ENCODE assay signal across 28 cellular contexts in the genomic region with DNA sequence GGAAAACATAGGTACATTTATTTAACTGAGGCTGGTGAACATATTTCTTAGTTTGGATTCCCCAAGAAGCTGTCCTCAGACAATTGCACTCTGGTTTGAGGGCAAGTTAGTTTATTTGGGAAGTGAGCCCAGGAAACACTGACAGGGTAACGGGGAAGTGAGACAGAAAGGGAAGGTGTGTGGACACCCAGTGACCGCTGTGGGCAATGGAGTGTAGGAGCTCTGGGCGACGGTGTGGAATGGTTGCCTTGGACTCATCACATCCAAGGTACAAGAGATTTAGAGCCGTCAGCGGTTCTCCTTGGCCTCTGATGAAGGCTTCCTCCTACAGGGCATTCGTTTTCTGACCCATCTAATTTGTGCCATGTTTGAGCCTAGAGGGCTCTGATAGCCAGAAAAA. TPM values are rescaled to one million over a fixed set of nuclear protein-coding genes. Genes with fewer than 3 reads are reported as not detected.
DNase-seq lines count a peak whose midpoint lies in the region; ATAC-seq, FAIRE-seq and TF ChIP-seq lines count a peak whose summit lies in the region.
"Had no signal": no experiment of that assay in that cellular context is flagged by ENCODE, and none has a peak within 500 bp of the region (broad histone marks: within the 10 kb centered on the region; RNA-seq: fewer than 3 reads in every experiment).

No MANE protein-coding gene starts in this region.

- TF ChIP-seq CTCF in right lobe of liver (IDR thresholded peaks at IDR 0.05) (no peak), HepG2 (CRISPR knock-in tag; IDR thresholded peaks at IDR 0.05) (no peak), spleen (IDR thresholded peaks at IDR 0.05 in 8 of 11, conservative IDR thresholded peaks at IDR 0.05 in 3 of 11) (no peak)

- no peaks in the 10 kb centered on the region for H3K27me3 ChIP-seq in right lobe of liver
- peaks cover 1 to 14% of the 10 kb centered on the region in 2 experiments; a peak in 4 of 5 replicates for H3K27me3 ChIP-seq in HepG2 (ENCODE audit: control insufficient read depth in 1 of 2, insufficient read depth in 2 of 2, low read length in 2 of 2)
- peaks cover 0 to 11% (median 0%) of the 10 kb centered on the region in 7 donors for H3K27me3 ChIP-seq in spleen (replicated peaks in 1 of 7)
- H3K27me3 ChIP-seq: BLaER1, SJCRH30 had no signal

- CTCF ChIA-PET in HepG2 (lab: Yijun Ruan, JAX; ENCODE audit: low intra/inter-chr PET ratio, low total read pairs) = no interaction called here

- H3K4me1 ChIP-seq in right lobe of liver = no peaks in the 10 kb centered on the region
- H3K4me1 ChIP-seq in HepG2 (ENCODE audit: insufficient read depth, low read length) = no peaks in the 10 kb centered on the region
- H3K4me1 ChIP-seq in spleen = peaks cover 0 to 73% (median 11%) of the 10 kb centered on the region in 6 donors
- H3K4me1 ChIP-seq: BLaER1, SJCRH30 had no signal

- no peaks in the 10 kb centered on the region for H4K20me1 ChIP-seq in HepG2 (ENCODE audit: insufficient read depth, low read length)
- H4K20me1 ChIP-seq: BLaER1 had no signal

- DNase-seq in right lobe of liver = no peak
- DNase-seq in HepG2 (ENCODE audit: low spot score) = no peak
- DNase-seq in globus pallidus (ENCODE audit: low spot score) = peak; percentile 6
- no peak for DNase-seq in spleen
- DNase-seq in SKM-1 (lab: John Stamatoyannopoulos, UW; ENCODE audit: unreplicated experiment) = no peak
- DNase-seq in HK-2 (ENCODE audit: unreplicated experiment) = no peak
- no peak for DNase-seq in HCEC 1CT
- DNase-seq: CD4-positive, alpha-beta T cell; COR-L47; DMS53; Karpas-422; NCI-H1092 treated with DMSO at 0.1 percent for 48 hours; NCI-H1436; NCI-H187; NCI-H2107; NCI-H446; NCI-H524 treated with DMSO at 0.1 percent for 48 hours; NCI-H774; SJCRH30 had no signal

- no peak for TF ChIP-seq RAD21 in HepG2 (CRISPR knock-in tag; IDR thresholded peaks at IDR 0.05)

- TF ChIP-seq EP300 in HepG2 (IDR thresholded peaks at IDR 0.05; ENCODE audit: low read depth in 2 of 2, low read length in 2 of 2) (no peak), HepG2 (CRISPR knock-in tag; IDR thresholded peaks at IDR 0.05; ENCODE audit: borderline replicate concordance) (no peak)

- POLR2A ChIA-PET in HepG2 (lab: Yijun Ruan, JAX) = no interaction called here

- H3K79me2 ChIP-seq in HepG2 (ENCODE audit: insufficient read depth, low read length) = no peaks in the 10 kb centered on the region

- intact Hi-C loops in right lobe of liver (cut with DNase I) (no loop called here), HepG2 (cut with micrococcal nuclease; ENCODE audit: unreplicated experiment) (no loop called here), spleen (cut with DNase I; ENCODE audit: low total_unique reads) (no loop called here)

- H2AFZ ChIP-seq in HepG2 (ENCODE audit: low read length) = no peak overlapping the region

- H3K4me2 ChIP-seq in HepG2 (ENCODE audit: low read depth, low read length) = no peak overlapping the region
- H3K4me2 ChIP-seq: BLaER1 had no signal

- H3K4me3 ChIP-seq in right lobe of liver = no peak overlapping the region
- no peak overlapping the region for H3K4me3 ChIP-seq in HepG2 (replicated peaks in 1 of 3; ENCODE audit: insufficient read depth in 1 of 3, low read depth in 2 of 3, low read length in 3 of 3)
- no peak overlapping the region for H3K4me3 ChIP-seq in spleen
- H3K4me3 ChIP-seq: BLaER1, SJCRH30 had no signal

- H3K27ac ChIP-seq in right lobe of liver (no peak overlapping the region), HepG2 (ENCODE audit: extremely low read length, insufficient read depth, low read length) (no peak overlapping the region), spleen (peak overlapping the region in 7 of 8 donors; percentile 11 to 82 (median 66))
- H3K27ac ChIP-seq: BLaER1, SJCRH30 had no signal

- in situ Hi-C loops in HepG2 (cut with HindIII; ENCODE audit: extremely low pct_ligation_motif_present, low pct_unique_long_range_greater_than_20kb) = no loop called here

- ATAC-seq in right lobe of liver (peak; percentile 22 to 37 (median 34)), HepG2 (no peak)
- ATAC-seq: HCT116, SK-N-SH treated with all-trans-retinoic acid at 6 μM for 48 hours had no signal

- no peaks in the 10 kb centered on the region for H3K36me3 ChIP-seq in right lobe of liver
- no peaks in the 10 kb centered on the region for H3K36me3 ChIP-seq in HepG2 (replicated peaks in 1 of 2; ENCODE audit: control insufficient read depth in 1 of 2, insufficient read depth in 2 of 2, low read length in 2 of 2)
- no peaks in the 10 kb centered on the region for H3K36me3 ChIP-seq in spleen
- H3K36me3 ChIP-seq: BLaER1, SJCRH30 had no signal

- no peak for FAIRE-seq in HepG2 (lab: Jason Lieb, UNC)
- FAIRE-seq: G401.6, GM12891, H1, RCC 7860 had no signal

- H3K9me3 ChIP-seq in right lobe of liver (no peaks in the 10 kb centered on the region), HepG2 (ENCODE audit: low read length) (no peaks in the 10 kb centered on the region), spleen (no peaks in the 10 kb centered on the region)
- H3K9me3 ChIP-seq: BLaER1, SJCRH30 had no signal

- BruUV-seq in HepG2 (replicated peaks; lab: Mats Ljungman, UMichigan) = no TSS peak

- TF ChIP-seq POLR2A in right lobe of liver (IDR thresholded peaks at IDR 0.05) = no peak
- TF ChIP-seq POLR2A in HepG2 (IDR thresholded peaks at IDR 0.05; ENCODE audit: insufficient read depth in 1 of 2, low read depth in 2 of 2, low read length in 2 of 2) = no peak
- TF ChIP-seq POLR2A in spleen (IDR thresholded peaks at IDR 0.05) = no peak

- H3K9ac ChIP-seq in HepG2 (ENCODE audit: insufficient read depth, low read depth, low read length) = no peak overlapping the region
- H3K9ac ChIP-seq: BLaER1 had no signal

- WGBS in right lobe of liver (ENCODE audit: insufficient coverage, low coverage, low lambda C conversion rate, missing lambda C conversion rate) = 62% methylated on average over 7 of the region's 7 CpGs
- WGBS in HepG2 (ENCODE audit: low lambda C conversion rate) = 16% methylated on average over 7 of the region's 7 CpGs
- WGBS in spleen, 5 donors = 63 to 73% (median 67%) methylated on average over 7 of the region's 7 CpGs

TF ChIP-seq in HepG2, 621 proteins besides CTCF, POLR2A, EP300 and RAD21:
- TF ChIP-seq JDP2 (CRISPR knock-in tag; IDR thresholded peaks at IDR 0.05; ENCODE audit: borderline replicate concordance) = no peak
- TF ChIP-seq ZNF34 (CRISPR knock-in tag; IDR thresholded peaks at IDR 0.05; ENCODE audit: borderline replicate concordance) = no peak
- no peak for TF ChIP-seq CREBL2 (CRISPR knock-in tag; IDR thresholded peaks at IDR 0.05; ENCODE audit: borderline replicate concordance)
- no peak for TF ChIP-seq ADNP (CRISPR knock-in tag; IDR thresholded peaks at IDR 0.05)
- no peak for TF ChIP-seq CREB1 (IDR thresholded peaks at IDR 0.05)
- TF ChIP-seq CREB1 (CRISPR knock-in tag; IDR thresholded peaks at IDR 0.05) = no peak
- TF ChIP-seq JUNB (CRISPR knock-in tag; IDR thresholded peaks at IDR 0.05; ENCODE audit: borderline replicate concordance) = no peak
- TF ChIP-seq SRF (IDR thresholded peaks at IDR 0.05; ENCODE audit: low read depth, low read length) = no peak
TF ChIP-seq in HepG2: peak in this region for 0.

RNA-seq across cellular contexts. Expression of gene MRC1, which starts 7.1 kb away (rescaled TPM):
- total RNA-seq in right lobe of liver (10 to 100 TPM in 5 of 6 experiments, 1 to 10 TPM in 1; 9.8 to 44.8 (median 34.0) TPM), HepG2 (2016; rRNA removed; fragmentation: Illumina TruSeq; extraction: Trizol) (not detected in 2 replicates), spleen (100 to 1,000 TPM in 6 of 7 donors, 10 to 100 TPM in 1; 88.8 to 370 (median 151) TPM)
- total RNA-seq in HepG2 (2016; cell fraction: cytosol; rRNA removed; fragmentation: Illumina TruSeq; extraction: Trizol; ENCODE audit: low read depth) = not detected in 2 replicates
- not detected in 2 replicates for total RNA-seq in HepG2 (2016; cell fraction: insoluble cytoplasmic fraction; rRNA removed; fragmentation: Illumina TruSeq; extraction: Trizol)
- total RNA-seq in HepG2 (2016; cell fraction: membrane; rRNA removed; fragmentation: Illumina TruSeq; extraction: Trizol) = not detected in 2 replicates
- not detected in 2 replicates for total RNA-seq in HepG2 (2016; cell fraction: nucleus; rRNA removed; fragmentation: Illumina TruSeq; extraction: Trizol)
- polyA plus RNA-seq in HepG2 (2011; rRNA removed) (not detected in 2 replicates), spleen (10 to 100 TPM in 2 of 3 donors, 1 to 10 TPM in 1; 9.9 to 20.9 (median 10.8) TPM)
- not detected in 2 replicates for polyA plus RNA-seq in HepG2 (2011; cell fraction: cytosol; rRNA removed)
- polyA plus RNA-seq in HepG2 (2011; cell fraction: nucleus; rRNA removed) = not detected in 2 replicates
- polyA plus RNA-seq in HepG2 (2012) = not detected in 2 replicates
- polyA plus RNA-seq in HepG2 (2016; cell fraction: cytosol; fragmentation: Illumina TruSeq; extraction: Trizol; ENCODE audit: low read depth) = not detected in 2 replicates
- not detected in 2 replicates for polyA plus RNA-seq in HepG2 (2016; cell fraction: insoluble cytoplasmic fraction; fragmentation: Illumina TruSeq; extraction: Trizol; ENCODE audit: low read depth)
- polyA plus RNA-seq in HepG2 (2016; cell fraction: membrane; fragmentation: Illumina TruSeq; extraction: Trizol; ENCODE audit: low read depth) = not detected in 2 replicates
- not detected in 2 replicates for polyA plus RNA-seq in HepG2 (2016; cell fraction: nucleus; fragmentation: Illumina TruSeq; extraction: Trizol; ENCODE audit: insufficient read depth, low read depth)
- not detected in 2 replicates for polyA minus RNA-seq in HepG2 (2011; rRNA and poly(A)+ RNA removed; ENCODE audit: low replicate concordance)
- not detected in 2 replicates for polyA minus RNA-seq in HepG2 (2011; cell fraction: cytosol; rRNA and poly(A)+ RNA removed)
- polyA minus RNA-seq in HepG2 (2011; cell fraction: nucleus; rRNA and poly(A)+ RNA removed) = not detected in 2 replicates
- total RNA-seq: A172, Daoy, SJCRH30 had no signal

Comparison
In these comparisons a context has a peak if more than half of its experiments do, and no peak if none do; other contexts are left out.
1. RNA of gene MRC1, which starts 7.1 kb away (total RNA-seq): 88.8 to 370 TPM in spleen and 9.8 to 44.8 TPM in right lobe of liver; not detected in HepG2; every median in the first group is over 10 times any median in the second.
2. H3K27ac ChIP-seq: peak in spleen (7 of 8); none in right lobe of liver (0 of 3) and HepG2 (single experiment).